In the genomic region with DNA sequence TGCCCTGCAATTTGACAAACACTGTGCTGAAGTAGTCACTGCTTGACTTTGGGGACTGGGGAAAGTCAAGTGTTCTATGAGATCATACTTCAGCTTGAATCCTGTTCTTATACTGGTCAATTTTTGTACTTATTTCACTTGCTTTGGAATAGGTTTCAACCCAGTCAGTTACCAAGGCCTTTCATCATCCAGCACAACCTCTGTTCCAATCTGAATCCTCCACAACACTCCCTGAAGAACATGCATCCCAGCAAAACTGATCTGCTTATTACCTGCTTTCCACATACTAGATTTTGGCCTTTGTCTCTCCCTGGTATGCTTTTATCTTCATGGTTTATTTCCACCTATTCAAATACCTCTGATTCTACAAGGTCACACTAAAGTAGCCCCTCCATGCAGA, we compare ENCODE assay signal across 1 cellular context.
TF ChIP-seq lines count a peak whose summit lies in the region.

No MANE protein-coding gene starts in this region.

TF ChIP-seq in GM12878, 131 proteins besides CTCF, POLR2A, EP300 and RAD21 (continued from another document):
- TF ChIP-seq WRNIP1 (IDR thresholded peaks at IDR 0.05; ENCODE audit: borderline replicate concordance, low read depth, low read length), result no peak
- TF ChIP-seq MAX (IDR thresholded peaks at IDR 0.05; ENCODE audit: low read depth, low read length), result no peak
- TF ChIP-seq RUNX3 (IDR thresholded peaks at IDR 0.05; ENCODE audit: low read length), result no peak
- no peak for TF ChIP-seq NFIC (IDR thresholded peaks at IDR 0.05; ENCODE audit: low read depth, low read length)
TF ChIP-seq in GM12878: peak in this region for 0.
